Comparison of ENCODE assay signal across 1 cellular context in genomic region chr11:120324932-120325810, GRCh38.
TF ChIP-seq lines count a peak whose summit lies in the region.

Gene TLCD5, plus strand, starts transcription at chr11:120325299. Its CDS starts 2,143 bp downstream, at chr11:120327442.

TF ChIP-seq in HepG2, 621 proteins besides CTCF, POLR2A, EP300 and RAD21 (continued from another document and continues in another):
- TF ChIP-seq ZBTB40 (IDR thresholded peaks at IDR 0.05) = no peak
- 0 out of 2 replicates have a peak, but pooled peaks have one; percentile 24 for TF ChIP-seq ZBTB40 (CRISPR knock-in tag; IDR thresholded peaks at IDR 0.05)
- TF ChIP-seq ZNF180 (CRISPR knock-in tag; IDR thresholded peaks at IDR 0.05; ENCODE audit: borderline replicate concordance, low read depth) = no peak
- peak; percentile 65; the same call in 1 of the 2 replicates for TF ChIP-seq GATAD1 (CRISPR knock-in tag; IDR thresholded peaks at IDR 0.05)
- no peak for TF ChIP-seq TP53 (CRISPR knock-in tag; conservative IDR thresholded peaks at IDR 0.05)
- 0 out of 2 replicates have a peak, but pooled peaks have one; percentile 45 for TF ChIP-seq ZBTB43 (CRISPR knock-in tag; conservative IDR thresholded peaks at IDR 0.05)
- TF ChIP-seq ZBTB14 (CRISPR knock-in tag; IDR thresholded peaks at IDR 0.05) = peak; percentile 48
- no peak for TF ChIP-seq ZNF530 (CRISPR knock-in tag; IDR thresholded peaks at IDR 0.05; ENCODE audit: low read depth)
- TF ChIP-seq ZBED4 (CRISPR knock-in tag; IDR thresholded peaks at IDR 0.05; ENCODE audit: borderline replicate concordance) = peak; percentile 71; the same call in 1 of the 2 replicates
- TF ChIP-seq KAT7 (CRISPR knock-in tag; IDR thresholded peaks at IDR 0.05; ENCODE audit: borderline replicate concordance) = 0 out of 2 replicates have a peak, but pooled peaks have one; percentile 55
- peak; percentile 93 for TF ChIP-seq ZFX (CRISPR knock-in tag; IDR thresholded peaks at IDR 0.05; ENCODE audit: low read depth)
- TF ChIP-seq MTF1 (CRISPR knock-in tag; IDR thresholded peaks at IDR 0.05) = no peak
- TF ChIP-seq SRSF1 (optimal IDR thresholded peaks at IDR 0.05; ENCODE audit: low read depth, low read length) = peak; percentile 29
- peak; percentile 87 for TF ChIP-seq ZNF431 (CRISPR knock-in tag; IDR thresholded peaks at IDR 0.05; ENCODE audit: borderline replicate concordance, low read depth)
- no peak for TF ChIP-seq ZNF839 (CRISPR knock-in tag; IDR thresholded peaks at IDR 0.05; ENCODE audit: borderline replicate concordance)
- TF ChIP-seq FOXO4 (CRISPR knock-in tag; conservative IDR thresholded peaks at IDR 0.05) = no peak
- peak; percentile 21; the same call in 1 of the 2 replicates for TF ChIP-seq ZNF562 (CRISPR knock-in tag; IDR thresholded peaks at IDR 0.05; ENCODE audit: borderline replicate concordance)
- TF ChIP-seq ZNF543 (CRISPR knock-in tag; IDR thresholded peaks at IDR 0.05) = 0 out of 2 replicates have a peak, but pooled peaks have one; percentile 29
- 0 out of 2 replicates have a peak, but pooled peaks have one; percentile 24 for TF ChIP-seq RELA (CRISPR knock-in tag; IDR thresholded peaks at IDR 0.05)
- peak; percentile 70; the same call in 1 of the 2 replicates for TF ChIP-seq ZFAT (CRISPR knock-in tag; conservative IDR thresholded peaks at IDR 0.05)
- TF ChIP-seq ELK4 (CRISPR knock-in tag; IDR thresholded peaks at IDR 0.05; ENCODE audit: borderline replicate concordance) = no peak
- 0 out of 2 replicates have a peak, but pooled peaks have one; percentile 18 for TF ChIP-seq FOXM1 (CRISPR knock-in tag; IDR thresholded peaks at IDR 0.05)
- TF ChIP-seq ZNF687 (CRISPR knock-in tag; IDR thresholded peaks at IDR 0.05) = peak; percentile 93
- TF ChIP-seq ZSCAN20 (CRISPR knock-in tag; IDR thresholded peaks at IDR 0.05; ENCODE audit: borderline replicate concordance) = peak; percentile 93; the same call in 1 of the 2 replicates
- 0 out of 2 replicates have a peak, but pooled peaks have one; percentile 43 for TF ChIP-seq ETS1 (CRISPR knock-in tag; IDR thresholded peaks at IDR 0.05)
- TF ChIP-seq ZNF766 (CRISPR knock-in tag; IDR thresholded peaks at IDR 0.05; ENCODE audit: borderline replicate concordance) = peak; percentile 43; the same call in 1 of the 2 replicates
- no peak for TF ChIP-seq MAZ (IDR thresholded peaks at IDR 0.05; ENCODE audit: borderline replicate concordance, low read depth, low read length)
- peak; percentile 59 for TF ChIP-seq MAZ (CRISPR knock-in tag; IDR thresholded peaks at IDR 0.05; ENCODE audit: low read depth)
- peak; percentile 72; the same call in 1 of the 2 replicates for TF ChIP-seq KDM2A (CRISPR knock-in tag; IDR thresholded peaks at IDR 0.05; ENCODE audit: borderline replicate concordance, low read depth)
- 0 out of 2 replicates have a peak, but pooled peaks have one; percentile 19 for TF ChIP-seq NR2C2 (CRISPR knock-in tag; IDR thresholded peaks at IDR 0.05; ENCODE audit: borderline replicate concordance)
